In genomic region chr1:71191520-71191919, GRCh38 we compare ENCODE assay signal across 9 cellular contexts.
"Had no signal": no experiment of that assay in that cellular context is flagged by ENCODE, and none has a peak within 500 bp of the region (broad histone marks: within the 10 kb centered on the region; RNA-seq: fewer than 3 reads in every experiment).

No MANE protein-coding gene starts in this region.

- H3K9me3 ChIP-seq: HAP-1 had no signal

- DNase-seq: GM23248, GOT3, H7, H9, HCEC 1CT, HFFc6 had no signal

- ATAC-seq: GM23338, HCT116 had no signal

- H3K4me3 ChIP-seq: GM23248, GM23338, HAP-1 had no signal

- H3K36me3 ChIP-seq: HAP-1 had no signal

- H3K27ac ChIP-seq: GM23248 had no signal

- H3K4me1 ChIP-seq: HAP-1 had no signal
